ENCODE assay signal across 17 cellular contexts in the genomic region with DNA sequence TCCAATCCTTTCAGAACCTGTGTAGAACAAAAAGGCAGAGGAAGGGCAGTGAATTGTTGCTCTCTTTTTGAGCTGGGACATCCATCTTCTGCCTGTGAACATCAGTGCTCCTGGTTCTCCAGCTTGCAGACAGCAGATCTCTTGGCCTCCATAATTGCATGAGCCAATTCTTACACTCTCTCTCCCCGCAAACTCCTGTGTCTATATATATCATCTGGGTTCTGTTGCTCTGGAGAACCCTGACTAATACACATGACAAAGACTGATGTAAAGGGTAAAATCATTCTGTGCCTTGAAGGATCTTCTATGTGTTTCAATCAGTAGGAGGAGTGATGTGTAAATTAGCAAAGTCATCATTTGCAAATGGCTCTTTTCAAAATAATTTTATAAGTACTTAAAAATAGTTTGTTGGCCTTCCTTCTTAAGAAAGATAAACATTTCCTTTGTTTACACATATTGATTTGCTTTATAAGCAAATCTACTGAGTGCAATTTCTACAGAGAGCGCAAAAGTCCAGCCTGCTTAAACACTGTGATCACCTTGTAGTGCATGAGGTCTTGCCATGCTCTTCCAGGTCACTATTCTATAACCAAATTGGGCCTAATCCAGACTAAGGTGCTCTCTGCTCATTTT.
DNase-seq lines count a peak whose midpoint lies in the region; ATAC-seq and TF ChIP-seq lines count a peak whose summit lies in the region.
"Had no signal": no experiment of that assay in that cellular context is flagged by ENCODE, and none has a peak within 500 bp of the region (broad histone marks: within the 10 kb centered on the region; RNA-seq: fewer than 3 reads in every experiment).

No MANE protein-coding gene starts in this region.

- H2AFZ ChIP-seq in osteoblast (ENCODE audit: low read length) (peak overlapping the region; percentile 56), hepatocyte (no peak overlapping the region)

- TF ChIP-seq CTCF in fibroblast of mammary gland (conservative IDR thresholded peaks at IDR 0.05; ENCODE audit: control insufficient read depth, insufficient read depth, low read depth, low read length) (no peak), osteoblast (IDR thresholded peaks at IDR 0.05; ENCODE audit: extremely low read depth, low read depth, low read length) (no peak), hepatocyte (IDR thresholded peaks at IDR 0.05; ENCODE audit: poor library complexity) (no peak)

- no peak for ATAC-seq in GM18861 (IDR thresholded peaks at IDR 0.05; ENCODE audit: unreplicated experiment)

- WGBS in hepatocyte (ENCODE audit: low lambda C conversion rate, missing lambda C conversion rate): 80% methylated on average over 2 of the region's 2 CpGs

- peak; percentile 23 for DNase-seq in ELR (ENCODE audit: low read depth)
- peak; percentile 14 for DNase-seq in RPMI7951 (ENCODE audit: low read depth)
- DNase-seq in fibroblast of mammary gland (ENCODE audit: low read depth): peak; percentile 45
- peak; percentile 84 for DNase-seq in osteoblast (ENCODE audit: insufficient read length, low spot score, missing footprints)
- DNase-seq in hepatocyte (ENCODE audit: low spot score): no peak
- DNase-seq in hippocampal formation (lab: John Stamatoyannopoulos, UW): no peak
- DNase-seq in T1000 (lab: John Stamatoyannopoulos, UW): no peak
- DNase-seq: ACHN, AML-193, Caco-2, KG1, NCI-H1048, NCI-H146, NCI-H2081, NCI-H748 treated with DMSO at 0.1 percent for 48 hours, OCI-M1 had no signal

- H4K20me1 ChIP-seq in osteoblast (ENCODE audit: insufficient read depth, low read length): no peaks in the 10 kb centered on the region
- H4K20me1 ChIP-seq in hepatocyte (ENCODE audit: insufficient read depth, poor library complexity, severe bottlenecking): no peaks in the 10 kb centered on the region

- H3K36me3 ChIP-seq in osteoblast (ENCODE audit: insufficient read depth, low read length) (no peaks in the 10 kb centered on the region), hepatocyte (replicated peaks; ENCODE audit: insufficient read depth, low read depth) (no peaks in the 10 kb centered on the region)

- H3K4me2 ChIP-seq in osteoblast (ENCODE audit: insufficient read depth, low read length) (no peak overlapping the region), hepatocyte (no peak overlapping the region)

- H3K4me1 ChIP-seq in osteoblast (ENCODE audit: insufficient read depth, low read length) (no peaks in the 10 kb centered on the region), hepatocyte (ENCODE audit: insufficient read depth) (no peaks in the 10 kb centered on the region)
- H3K4me1 ChIP-seq: Caco-2 had no signal

- no peak overlapping the region for H3K4me3 ChIP-seq in fibroblast of mammary gland (ENCODE audit: control insufficient read depth, low read depth, low read length)
- H3K4me3 ChIP-seq in osteoblast (ENCODE audit: insufficient read depth, low read length): no peak overlapping the region
- H3K4me3 ChIP-seq in hepatocyte: no peak overlapping the region

- H3K79me2 ChIP-seq in osteoblast (ENCODE audit: insufficient read depth, low read length): no peaks in the 10 kb centered on the region
- H3K79me2 ChIP-seq in hepatocyte: no peaks in the 10 kb centered on the region

- H3K9me2 ChIP-seq in hepatocyte (replicated peaks; ENCODE audit: insufficient read depth): no peaks in the 10 kb centered on the region

- H3K9me3 ChIP-seq in osteoblast (ENCODE audit: low read depth, low read length) (no peaks in the 10 kb centered on the region), hepatocyte (ENCODE audit: low read depth) (no peaks in the 10 kb centered on the region)
- H3K9me3 ChIP-seq: Caco-2 had no signal

- no peak overlapping the region for H3K27ac ChIP-seq in osteoblast (ENCODE audit: low read depth, low read length)
- H3K27ac ChIP-seq in hepatocyte: no peak overlapping the region

- H3K27me3 ChIP-seq in osteoblast (ENCODE audit: insufficient read depth, low read length) (no peaks in the 10 kb centered on the region), hepatocyte (no peaks in the 10 kb centered on the region)

Comparison
In these comparisons a context has a peak if more than half of its experiments do, and no peak if none do; other contexts are left out.
1. DNase-seq: peak in ELR (single experiment), RPMI7951 (single experiment), fibroblast of mammary gland (single experiment) and osteoblast (single experiment); none in hepatocyte (single experiment), hippocampal formation (0 of 2) and T1000 (single experiment).